In genomic region chr11:74592441-74593362, GRCh38 we compare ENCODE assay signal across 1 cellular context.
TF ChIP-seq lines count a peak whose summit lies in the region.

POLD3 (plus strand) TSS chr11:74592582; CDS start chr11:74592659, 77 bp downstream.

TF ChIP-seq in HepG2, 621 proteins besides CTCF, POLR2A, EP300 and RAD21 (continued from another document and continues in another):
- TF ChIP-seq, protein P1, sequence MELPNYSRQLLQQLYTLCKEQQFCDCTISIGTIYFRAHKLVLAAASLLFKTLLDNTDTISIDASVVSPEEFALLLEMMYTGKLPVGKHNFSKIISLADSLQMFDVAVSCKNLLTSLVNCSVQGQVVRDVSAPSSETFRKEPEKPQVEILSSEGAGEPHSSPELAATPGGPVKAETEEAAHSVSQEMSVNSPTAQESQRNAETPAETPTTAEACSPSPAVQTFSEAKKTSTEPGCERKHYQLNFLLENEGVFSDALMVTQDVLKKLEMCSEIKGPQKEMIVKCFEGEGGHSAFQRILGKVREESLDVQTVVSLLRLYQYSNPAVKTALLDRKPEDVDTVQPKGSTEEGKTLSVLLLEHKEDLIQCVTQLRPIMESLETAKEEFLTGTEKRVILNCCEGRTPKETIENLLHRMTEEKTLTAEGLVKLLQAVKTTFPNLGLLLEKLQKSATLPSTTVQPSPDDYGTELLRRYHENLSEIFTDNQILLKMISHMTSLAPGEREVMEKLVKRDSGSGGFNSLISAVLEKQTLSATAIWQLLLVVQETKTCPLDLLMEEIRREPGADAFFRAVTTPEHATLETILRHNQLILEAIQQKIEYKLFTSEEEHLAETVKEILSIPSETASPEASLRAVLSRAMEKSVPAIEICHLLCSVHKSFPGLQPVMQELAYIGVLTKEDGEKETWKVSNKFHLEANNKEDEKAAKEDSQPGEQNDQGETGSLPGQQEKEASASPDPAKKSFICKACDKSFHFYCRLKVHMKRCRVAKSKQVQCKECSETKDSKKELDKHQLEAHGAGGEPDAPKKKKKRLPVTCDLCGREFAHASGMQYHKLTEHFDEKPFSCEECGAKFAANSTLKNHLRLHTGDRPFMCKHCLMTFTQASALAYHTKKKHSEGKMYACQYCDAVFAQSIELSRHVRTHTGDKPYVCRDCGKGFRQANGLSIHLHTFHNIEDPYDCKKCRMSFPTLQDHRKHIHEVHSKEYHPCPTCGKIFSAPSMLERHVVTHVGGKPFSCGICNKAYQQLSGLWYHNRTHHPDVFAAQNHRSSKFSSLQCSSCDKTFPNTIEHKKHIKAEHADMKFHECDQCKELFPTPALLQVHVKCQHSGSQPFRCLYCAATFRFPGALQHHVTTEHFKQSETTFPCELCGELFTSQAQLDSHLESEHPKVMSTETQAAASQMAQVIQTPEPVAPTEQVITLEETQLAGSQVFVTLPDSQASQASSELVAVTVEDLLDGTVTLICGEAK (IDR thresholded peaks at IDR 0.05): no peak
- TF ChIP-seq, protein P1 (CRISPR knock-in tag; IDR thresholded peaks at IDR 0.05): peak; percentile 30; the same call in 1 of the 2 replicates
- TF ChIP-seq ZNF614 (CRISPR knock-in tag; IDR thresholded peaks at IDR 0.05; ENCODE audit: borderline replicate concordance) (peak; percentile 57; the same call in 1 of the 2 replicates), NBN (conservative IDR thresholded peaks at IDR 0.05) (no peak), ZNF501 (CRISPR knock-in tag; IDR thresholded peaks at IDR 0.05) (peak; percentile 91), HCFC1 (IDR thresholded peaks at IDR 0.05; ENCODE audit: low read depth, low read length) (peak; percentile 58), BRD4 (CRISPR knock-in tag; IDR thresholded peaks at IDR 0.05) (no peak), AGO2 (optimal IDR thresholded peaks at IDR 0.05; ENCODE audit: low read depth, low read length) (no peak), RAD51 (IDR thresholded peaks at IDR 0.05; ENCODE audit: borderline replicate concordance) (no peak), ZNF569 (CRISPR knock-in tag; IDR thresholded peaks at IDR 0.05; ENCODE audit: borderline replicate concordance) (0 out of 2 replicates have a peak, but pooled peaks have one; percentile 45), ATF2 (CRISPR knock-in tag; IDR thresholded peaks at IDR 0.05) (peak; percentile 74), ELF4 (CRISPR knock-in tag; IDR thresholded peaks at IDR 0.05; ENCODE audit: borderline replicate concordance) (0 out of 2 replicates have a peak, but pooled peaks have one; percentile 27), ERF (CRISPR knock-in tag; IDR thresholded peaks at IDR 0.05) (peak; percentile 49; the same call in 1 of the 2 replicates), FOXJ3 (CRISPR knock-in tag; IDR thresholded peaks at IDR 0.05; ENCODE audit: borderline replicate concordance) (no peak; the same call in 1 of the 2 replicates), ZNF580 (CRISPR knock-in tag; IDR thresholded peaks at IDR 0.05; ENCODE audit: borderline replicate concordance, low read depth) (0 out of 2 replicates have a peak, but pooled peaks have one; percentile 39), EEA1 (CRISPR knock-in tag; IDR thresholded peaks at IDR 0.05; ENCODE audit: borderline replicate concordance) (no peak), ARNT2 (CRISPR knock-in tag; IDR thresholded peaks at IDR 0.05; ENCODE audit: low read depth) (peak; percentile 26; the same call in 1 of the 2 replicates), KLF6 (CRISPR knock-in tag; IDR thresholded peaks at IDR 0.05) (peak; percentile 79), POLR2G (IDR thresholded peaks at IDR 0.05; ENCODE audit: low read depth, low read length) (peak; percentile 43; the same call in 1 of the 2 replicates), SIN3B (IDR thresholded peaks at IDR 0.05; ENCODE audit: low read length) (peak; percentile 70), DMAP1 (CRISPR knock-in tag; IDR thresholded peaks at IDR 0.05) (peak; percentile 70; the same call in 1 of the 2 replicates), HHEX (CRISPR knock-in tag; IDR thresholded peaks at IDR 0.05) (no peak), ZNF772 (CRISPR knock-in tag; IDR thresholded peaks at IDR 0.05) (peak; percentile 73), PCBP2 (optimal IDR thresholded peaks at IDR 0.05; ENCODE audit: low read depth, low read length, poor library complexity, severe bottlenecking) (no peak), ZNF598 (CRISPR knock-in tag; IDR thresholded peaks at IDR 0.05; ENCODE audit: borderline replicate concordance) (peak; percentile 75; the same call in 1 of the 2 replicates), MYC (CRISPR knock-in tag; IDR thresholded peaks at IDR 0.05; ENCODE audit: borderline replicate concordance) (no peak), ZNF83 (CRISPR knock-in tag; IDR thresholded peaks at IDR 0.05; ENCODE audit: borderline replicate concordance) (peak; percentile 57; the same call in 1 of the 2 replicates), NR0B2 (CRISPR knock-in tag; IDR thresholded peaks at IDR 0.05) (peak; percentile 70; the same call in 1 of the 2 replicates), RXRB (CRISPR knock-in tag; IDR thresholded peaks at IDR 0.05; ENCODE audit: borderline replicate concordance) (peak; percentile 60; the same call in 1 of the 2 replicates), REXO4 (CRISPR knock-in tag; IDR thresholded peaks at IDR 0.05; ENCODE audit: borderline replicate concordance) (no peak), TAF15 (IDR thresholded peaks at IDR 0.05; ENCODE audit: low read depth, low read length, poor library complexity, severe bottlenecking) (peak; percentile 49), NFAT5 (CRISPR knock-in tag; IDR thresholded peaks at IDR 0.05) (peak; percentile 51; the same call in 1 of the 2 replicates), ZNF350 (CRISPR knock-in tag; IDR thresholded peaks at IDR 0.05; ENCODE audit: borderline replicate concordance, low read depth) (peak; percentile 77), ZNF17 (CRISPR knock-in tag; IDR thresholded peaks at IDR 0.05) (no peak)
- TF ChIP-seq, protein P2, sequence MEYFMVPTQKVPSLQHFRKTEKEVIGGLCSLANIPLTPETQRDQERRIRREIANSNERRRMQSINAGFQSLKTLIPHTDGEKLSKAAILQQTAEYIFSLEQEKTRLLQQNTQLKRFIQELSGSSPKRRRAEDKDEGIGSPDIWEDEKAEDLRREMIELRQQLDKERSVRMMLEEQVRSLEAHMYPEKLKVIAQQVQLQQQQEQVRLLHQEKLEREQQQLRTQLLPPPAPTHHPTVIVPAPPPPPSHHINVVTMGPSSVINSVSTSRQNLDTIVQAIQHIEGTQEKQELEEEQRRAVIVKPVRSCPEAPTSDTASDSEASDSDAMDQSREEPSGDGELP (IDR thresholded peaks at IDR 0.05; ENCODE audit: borderline replicate concordance, low read depth): peak; percentile 16; the same call in 1 of the 2 replicates
- TF ChIP-seq, protein P3, sequence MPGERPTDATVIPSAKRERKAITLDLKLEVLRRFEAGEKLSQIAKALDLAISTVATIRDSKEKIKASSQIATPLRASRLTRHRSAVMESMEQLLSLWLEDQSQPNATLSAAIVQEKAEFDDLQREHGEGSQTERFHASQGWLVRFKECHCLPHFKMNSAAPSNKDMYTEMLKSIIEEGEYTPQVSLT (CRISPR knock-in tag; IDR thresholded peaks at IDR 0.05; ENCODE audit: borderline replicate concordance, low read depth): 0 out of 2 replicates have a peak, but pooled peaks have one; percentile 45
- TF ChIP-seq, protein P4, sequence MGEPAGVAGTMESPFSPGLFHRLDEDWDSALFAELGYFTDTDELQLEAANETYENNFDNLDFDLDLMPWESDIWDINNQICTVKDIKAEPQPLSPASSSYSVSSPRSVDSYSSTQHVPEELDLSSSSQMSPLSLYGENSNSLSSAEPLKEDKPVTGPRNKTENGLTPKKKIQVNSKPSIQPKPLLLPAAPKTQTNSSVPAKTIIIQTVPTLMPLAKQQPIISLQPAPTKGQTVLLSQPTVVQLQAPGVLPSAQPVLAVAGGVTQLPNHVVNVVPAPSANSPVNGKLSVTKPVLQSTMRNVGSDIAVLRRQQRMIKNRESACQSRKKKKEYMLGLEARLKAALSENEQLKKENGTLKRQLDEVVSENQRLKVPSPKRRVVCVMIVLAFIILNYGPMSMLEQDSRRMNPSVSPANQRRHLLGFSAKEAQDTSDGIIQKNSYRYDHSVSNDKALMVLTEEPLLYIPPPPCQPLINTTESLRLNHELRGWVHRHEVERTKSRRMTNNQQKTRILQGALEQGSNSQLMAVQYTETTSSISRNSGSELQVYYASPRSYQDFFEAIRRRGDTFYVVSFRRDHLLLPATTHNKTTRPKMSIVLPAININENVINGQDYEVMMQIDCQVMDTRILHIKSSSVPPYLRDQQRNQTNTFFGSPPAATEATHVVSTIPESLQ (CRISPR knock-in tag; conservative IDR thresholded peaks at IDR 0.05): 0 out of 2 replicates have a peak, but pooled peaks have one; percentile 58
- TF ChIP-seq, protein P5, sequence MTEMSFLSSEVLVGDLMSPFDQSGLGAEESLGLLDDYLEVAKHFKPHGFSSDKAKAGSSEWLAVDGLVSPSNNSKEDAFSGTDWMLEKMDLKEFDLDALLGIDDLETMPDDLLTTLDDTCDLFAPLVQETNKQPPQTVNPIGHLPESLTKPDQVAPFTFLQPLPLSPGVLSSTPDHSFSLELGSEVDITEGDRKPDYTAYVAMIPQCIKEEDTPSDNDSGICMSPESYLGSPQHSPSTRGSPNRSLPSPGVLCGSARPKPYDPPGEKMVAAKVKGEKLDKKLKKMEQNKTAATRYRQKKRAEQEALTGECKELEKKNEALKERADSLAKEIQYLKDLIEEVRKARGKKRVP (CRISPR knock-in tag; IDR thresholded peaks at IDR 0.05): peak in 1 of 2 experiments; percentile 48; a peak in 1 of 4 replicates
